Comparison of ENCODE assay signal across 9 cellular contexts in genomic region chr12:130041983-130042812, GRCh38.
DNase-seq lines count a peak whose midpoint lies in the region; ATAC-seq and TF ChIP-seq lines count a peak whose summit lies in the region.
"Had no signal": no experiment of that assay in that cellular context is flagged by ENCODE, and none has a peak within 500 bp of the region (broad histone marks: within the 10 kb centered on the region; RNA-seq: fewer than 3 reads in every experiment).

No MANE protein-coding gene starts in this region.

- H3K4me1 ChIP-seq in breast epithelium (no peaks in the 10 kb centered on the region), testis (no peaks in the 10 kb centered on the region)

- DNase-seq in NCI-H748 (lab: John Stamatoyannopoulos, UW; ENCODE audit: unreplicated experiment) (peak; percentile 87), breast epithelium (ENCODE audit: low spot score in 2 of 2) (no peak), mesothelial cell of epicardium (ENCODE audit: low spot score in 2 of 2, unreplicated experiment in 2 of 2) (peak; percentile 55 to 87), testis (peak; percentile 81), NOMO-1 treated with DMSO at 0.1 percent for 48 hours (lab: John Stamatoyannopoulos, UW; ENCODE audit: unreplicated experiment) (no peak), NCI-H446 treated with DMSO at 0.1 percent for 48 hours (lab: John Stamatoyannopoulos, UW) (no peak)

- no peak for ATAC-seq in HG03378 (IDR thresholded peaks at IDR 0.05; ENCODE audit: unreplicated experiment)

- no peaks in the 10 kb centered on the region for H3K9me3 Mint-ChIP-seq in mesothelial cell of epicardium

- H3K36me3 ChIP-seq in breast epithelium (no peaks in the 10 kb centered on the region), testis (ENCODE audit: low read depth, missing control alignments) (no peaks in the 10 kb centered on the region)

- intact Hi-C loops in breast epithelium (cut with DNase I; ENCODE audit: low total_unique reads): loop anchor here (5.0 kb wide), 1 partner anchor 295 kb away; the partner anchor contains the start of gene PIWIL1
- intact Hi-C loops in testis (cut with DNase I; ENCODE audit: low total_unique reads): no loop called here

- no peaks in the 10 kb centered on the region for H3K36me3 Mint-ChIP-seq in mesothelial cell of epicardium

- H3K27ac ChIP-seq in breast epithelium: no peak overlapping the region
- H3K27ac ChIP-seq in testis: no peak overlapping the region
- H3K27ac ChIP-seq: epithelial cell of prostate had no signal

- H3K9me3 ChIP-seq in breast epithelium (no peaks in the 10 kb centered on the region), testis (no peaks in the 10 kb centered on the region)

- H3K4me3 Mint-ChIP-seq in mesothelial cell of epicardium: no peak overlapping the region

- H3K4me3 ChIP-seq in breast epithelium (no peak overlapping the region), testis (no peak overlapping the region)

- no peak for TF ChIP-seq POLR2A in breast epithelium (IDR thresholded peaks at IDR 0.05)
- no peak for TF ChIP-seq POLR2A in testis (IDR thresholded peaks at IDR 0.05)

- TF ChIP-seq CTCF in GM12874 (IDR thresholded peaks at IDR 0.05; ENCODE audit: insufficient read depth, low read depth, low read length) (peak; percentile 35; the same call in 1 of the 2 replicates), breast epithelium (IDR thresholded peaks at IDR 0.05) (peak; percentile 43 to 77 (median 72)), mesothelial cell of epicardium (IDR thresholded peaks at IDR 0.05; ENCODE audit: unreplicated experiment) (peak; percentile 97), testis (IDR thresholded peaks at IDR 0.05) (peak; percentile 67 to 94 (median 83))

- no peaks in the 10 kb centered on the region for H3K4me1 Mint-ChIP-seq in mesothelial cell of epicardium

- H3K27ac Mint-ChIP-seq in mesothelial cell of epicardium: no peak overlapping the region

- H3K27me3 ChIP-seq in breast epithelium (peaks cover 0 to 46% of the 10 kb centered on the region in 2 donors), testis (no peaks in the 10 kb centered on the region)

- peaks cover 94% of the 10 kb centered on the region for H3K27me3 Mint-ChIP-seq in mesothelial cell of epicardium (ENCODE audit: low read depth)

- 6 to 9% methylated on average over 16 to 50 of the region's 52 CpGs for WGBS in testis, 2 donors

Comparison
In these comparisons a context has a peak if more than half of its experiments do, and no peak if none do; other contexts are left out.
1. CTCF ChIP-seq: peak in every context shown above with its lines; median percentile 97 in mesothelial cell of epicardium; 83 in testis; 72 in breast epithelium; 35 in GM12874.
2. DNase-seq: peak in NCI-H748 (single experiment), mesothelial cell of epicardium (2 of 2) and testis (single experiment); none in breast epithelium (0 of 2), NOMO-1 treated with DMSO at 0.1 percent for 48 hours (single experiment) and NCI-H446 treated with DMSO at 0.1 percent for 48 hours (single experiment).